In genomic region chr4:181971411-181971810, GRCh38 we compare ENCODE assay signal across 9 cellular contexts.
A peak's percentile ranks its signal among the peaks of the same experiment; 100 is the strongest.
DNase-seq lines count a peak whose midpoint lies in the region; ATAC-seq and TF ChIP-seq lines count a peak whose summit lies in the region.
"Had no signal": no experiment of that assay in that cellular context is flagged by ENCODE, and none has a peak within 500 bp of the region (broad histone marks: within the 10 kb centered on the region; RNA-seq: fewer than 3 reads in every experiment).

No MANE protein-coding gene starts in this region.

- peak overlapping the region; percentile 21 for H3K27ac Mint-ChIP-seq in neural crest cell (ENCODE audit: unreplicated experiment)

- no peaks in the 10 kb centered on the region for H3K36me3 Mint-ChIP-seq in neural crest cell (ENCODE audit: low read depth)

- no peaks in the 10 kb centered on the region for H3K9me3 Mint-ChIP-seq in neural crest cell

- ATAC-seq in GM19043 (IDR thresholded peaks at IDR 0.05; ENCODE audit: low read depth, unreplicated experiment) = peak; percentile 68
- peak; percentile 90 for ATAC-seq in HG02852 (IDR thresholded peaks at IDR 0.05; ENCODE audit: unreplicated experiment)

- TF ChIP-seq CTCF in neural crest cell (conservative IDR thresholded peaks at IDR 0.05) = no peak

- no peaks in the 10 kb centered on the region for H3K4me1 Mint-ChIP-seq in neural crest cell

- DNase-seq in NCI-H226 (peak; percentile 41), neural crest cell (ENCODE audit: low read depth, low spot score) (no peak), HuH-7 (ENCODE audit: low spot score) (no peak), NCI-H2227 (lab: John Stamatoyannopoulos, UW; ENCODE audit: unreplicated experiment) (no peak), NCI-H2196 (lab: John Stamatoyannopoulos, UW; ENCODE audit: unreplicated experiment) (no peak), KG1 (lab: John Stamatoyannopoulos, UW) (no peak)
- DNase-seq: stimulated activated naive CD4-positive, alpha-beta T cell had no signal

- no peaks in the 10 kb centered on the region for H3K27me3 Mint-ChIP-seq in neural crest cell (ENCODE audit: low read depth)

- no peak overlapping the region for H3K4me3 Mint-ChIP-seq in neural crest cell
